ENCODE assay signal across 26 cellular contexts in genomic region chr19:3790941-3791340, GRCh38. TPM values are rescaled to one million over a fixed set of nuclear protein-coding genes. Genes with fewer than 3 reads are reported as not detected.
DNase-seq lines count a peak whose midpoint lies in the region; ATAC-seq, FAIRE-seq and TF ChIP-seq lines count a peak whose summit lies in the region.
"Had no signal": no experiment of that assay in that cellular context is flagged by ENCODE, and none has a peak within 500 bp of the region (broad histone marks: within the 10 kb centered on the region; RNA-seq: fewer than 3 reads in every experiment).

No MANE protein-coding gene starts in this region.

- no peak for FAIRE-seq in K562 (lab: Jason Lieb, UNC)
- FAIRE-seq: A549, D721Med, GM12878, GM19239, H54 had no signal

- ATAC-seq in K562 = no peak
- no peak for ATAC-seq in GM19463 (IDR thresholded peaks at IDR 0.05; ENCODE audit: unreplicated experiment)
- ATAC-seq in left lung = no peak
- ATAC-seq: A549, GM12878 had no signal

- no peaks in the 10 kb centered on the region; the same call in 2 of the 3 replicates for H3K79me2 ChIP-seq in K562 (ENCODE audit: control insufficient read depth, insufficient read depth, low read length)

- H3K36me3 ChIP-seq in K562 (ENCODE audit: control insufficient read depth, insufficient read depth, low read length) = no peaks in the 10 kb centered on the region
- no peaks in the 10 kb centered on the region for H3K36me3 ChIP-seq in neuronal stem cell (replicated peaks in 1 of 2; ENCODE audit: control insufficient read depth in 2 of 2, insufficient read depth in 2 of 2, low read length in 2 of 2)
- H3K36me3 ChIP-seq in MG63 = no peaks in the 10 kb centered on the region
- no peaks in the 10 kb centered on the region for H3K36me3 ChIP-seq in left lung
- H3K36me3 ChIP-seq: BE2C; BLaER1 treated with 17β-estradiol and CSF1 and Interleukin-3, amounts not matched to agents 10 nM and 100 nM; HAP-1 had no signal

- no peak overlapping the region for H3K14ac ChIP-seq in neuronal stem cell (ENCODE audit: low read length)

- H4K91ac ChIP-seq in neuronal stem cell (ENCODE audit: low read depth, low read length, poor library complexity) = no peak overlapping the region

- H3K18ac ChIP-seq in neuronal stem cell (ENCODE audit: low read length) = no peak overlapping the region

- H2BK12ac ChIP-seq in neuronal stem cell (ENCODE audit: low read length) = no peak overlapping the region

- H3K4me1 ChIP-seq in K562 (replicated peaks in 1 of 2; ENCODE audit: control insufficient read depth in 2 of 2, insufficient read depth in 2 of 2, low read length in 2 of 2) = peaks cover 0 to 9% of the 10 kb centered on the region in 2 experiments; a peak in 2 of 5 replicates
- no peaks in the 10 kb centered on the region for H3K4me1 ChIP-seq in neuronal stem cell (ENCODE audit: control insufficient read depth in 2 of 2, insufficient read depth in 1 of 2, low read depth in 1 of 2, low read length in 2 of 2)
- H3K4me1 ChIP-seq in left lung = peaks cover 0 to 9% of the 10 kb centered on the region in 2 donors
- H3K4me1 ChIP-seq: A549, BE2C, HAP-1 had no signal

- 58% methylated on average over 7 of the region's 7 CpGs for WGBS in K562 (ENCODE audit: insufficient coverage, low coverage, missing lambda C conversion rate)
- no CpG with 5 or more reads among the region's 7 CpGs for WGBS in neuronal stem cell (ENCODE audit: extremely low coverage in 2 of 2, insufficient read length in 2 of 2, insufficient replicate concordance in 1 of 2), 2 donors

- H3K27ac ChIP-seq in K562 (ENCODE audit: extremely low read depth, low read depth, low read length) = no peak overlapping the region
- H3K27ac ChIP-seq in neuronal stem cell (replicated peaks; ENCODE audit: low read length) = no peak overlapping the region
- H3K27ac ChIP-seq in left lung = no peak overlapping the region
- H3K27ac ChIP-seq: A549; BLaER1 treated with 17β-estradiol and CSF1 and Interleukin-3, amounts not matched to agents 10 nM and 100 nM had no signal

- H2AK5ac ChIP-seq in neuronal stem cell (ENCODE audit: low read depth, low read length) = peak overlapping the region; percentile 15

- H3K79me1 ChIP-seq in neuronal stem cell (ENCODE audit: low read depth, low read length) = no peaks in the 10 kb centered on the region

- H3K4me3 ChIP-seq in K562 (no peak overlapping the region), neuronal stem cell (ENCODE audit: low read length in 2 of 2) (no peak overlapping the region), MG63 (no peak overlapping the region), left lung (no peak overlapping the region)
- H3K4me3 ChIP-seq: A549; BLaER1 treated with 17β-estradiol and CSF1 and Interleukin-3, amounts not matched to agents 10 nM and 100 nM; GM12878; HAP-1 had no signal

- peak overlapping the region; percentile 89 to 99 (median 97) for H3K27ac Mint-ChIP-seq in immature natural killer cell
- H3K27ac Mint-ChIP-seq: CD14-positive monocyte; CD4-positive, alpha-beta T cell had no signal

- H2BK15ac ChIP-seq in neuronal stem cell (ENCODE audit: low read length) = no peak overlapping the region

- H2BK5ac ChIP-seq in neuronal stem cell (ENCODE audit: low read length) = no peak overlapping the region

- POLR2A ChIA-PET in K562 (lab: Yijun Ruan, JAX) = no interaction called here

- H4K20me1 ChIP-seq in K562 (replicated peaks; ENCODE audit: control insufficient read depth, insufficient read depth, low read length) = no peaks in the 10 kb centered on the region
- H4K20me1 ChIP-seq: BLaER1 treated with 17β-estradiol and CSF1 and Interleukin-3, amounts not matched to agents 10 nM and 100 nM had no signal

- DNase-seq in K562 (ENCODE audit: extremely low read depth in 1 of 4, low spot score in 3 of 4) (no peak), immature natural killer cell (no peak), neuronal stem cell (ENCODE audit: low spot score) (no peak), MG63 (no peak), left lung (no peak)
- DNase-seq in activated T-cell treated with anti-CD3 and anti-CD28 coated beads, Interleukin-2, amount 50 U/mL, for 48 hours = no peak
- DNase-seq: 8988T; ACHN; AML-193; BE2C; CD4-positive, alpha-beta T cell; CD8-positive, alpha-beta memory T cell; DMS 273 treated with DMSO at 0.1 percent for 48 hours; DMS79; EL; GDM1; GOT3 had no signal

- TF ChIP-seq POLR2A in K562 (conservative IDR thresholded peaks at IDR 0.05) = no peak

- TF ChIP-seq CTCF in K562 (IDR thresholded peaks at IDR 0.05 in 2 of 3, conservative IDR thresholded peaks at IDR 0.05 in 1 of 3; ENCODE audit: insufficient read depth in 2 of 3, low read depth in 1 of 3, low read length in 3 of 3) (no peak), left lung (IDR thresholded peaks at IDR 0.05) (no peak)

- H3K27me3 ChIP-seq in K562 (ENCODE audit: control insufficient read depth in 2 of 2, insufficient read depth in 2 of 2, low read length in 2 of 2) (peaks cover 0 to 9% of the 10 kb centered on the region in 2 experiments; a peak in 1 of 5 replicates), neuronal stem cell (ENCODE audit: control insufficient read depth in 3 of 3, insufficient read depth in 3 of 3, low read depth in 1 of 3, low read length in 3 of 3) (peaks cover 2 to 33% (median 9%) of the 10 kb centered on the region in 3 experiments), MG63 (no peaks in the 10 kb centered on the region), left lung (peaks cover 1 to 20% of the 10 kb centered on the region in 2 donors)

- H3K9me3 ChIP-seq in K562 (replicated peaks; ENCODE audit: control insufficient read depth, insufficient read depth, low read depth, low read length) = 0 out of 2 replicates have a peak, but pooled peaks cover 2% of the 10 kb centered on the region
- peaks cover 2 to 5% of the 10 kb centered on the region in 2 donors for H3K9me3 ChIP-seq in neuronal stem cell (replicated peaks in 1 of 2; ENCODE audit: control insufficient read depth in 2 of 2, insufficient read depth in 1 of 2, low read depth in 1 of 2, low read length in 2 of 2)
- no peaks in the 10 kb centered on the region for H3K9me3 ChIP-seq in MG63
- H3K9me3 ChIP-seq in left lung = peaks cover 0 to 1% of the 10 kb centered on the region in 2 donors
- H3K9me3 ChIP-seq: A549, BE2C had no signal

- CTCF ChIA-PET in K562 (lab: Yijun Ruan, JAX; ENCODE audit: low intra/inter-chr PET ratio) = no interaction called here

- H3K4me3 Mint-ChIP-seq in immature natural killer cell = peak overlapping the region; percentile 70 to 90 (median 84)
- H3K4me3 Mint-ChIP-seq: CD4-positive, alpha-beta T cell had no signal

- H3K23ac ChIP-seq in neuronal stem cell (ENCODE audit: low read depth, low read length, poor library complexity) = no peak overlapping the region

- H2AFZ ChIP-seq in K562 (ENCODE audit: low read depth, low read length) (no peak overlapping the region), neuronal stem cell (ENCODE audit: low read length) (no peak overlapping the region)

- BruUV-seq in K562 (replicated peaks; lab: Mats Ljungman, UMichigan) = no TSS peak

- H3K4ac ChIP-seq in neuronal stem cell (ENCODE audit: low read length) = no peak overlapping the region

- peaks cover 0 to 5% (median 0%) of the 10 kb centered on the region in 3 donors for H3K36me3 Mint-ChIP-seq in immature natural killer cell
- H3K36me3 Mint-ChIP-seq: CD14-positive monocyte had no signal

- intact Hi-C loops in K562 (cut with micrococcal nuclease) = no loop called here
- intact Hi-C loops in left lung (cut with DNase I) = no loop called here

- in situ Hi-C loops in K562 (cut with MboI) = no loop called here

- H2BK120ac ChIP-seq in neuronal stem cell (ENCODE audit: low read depth, low read length) = no peak overlapping the region

- H3K27me3 Mint-ChIP-seq in immature natural killer cell (ENCODE audit: low read depth in 3 of 3) = peaks cover 10 to 21% (median 19%) of the 10 kb centered on the region in 3 donors
- H3K27me3 Mint-ChIP-seq: CD4-positive, alpha-beta T cell; CD8-positive, alpha-beta memory T cell had no signal

- no peak overlapping the region for H4K8ac ChIP-seq in neuronal stem cell (ENCODE audit: low read depth, low read length)

- TF ChIP-seq RAD21 in K562 (CRISPR knock-in tag; conservative IDR thresholded peaks at IDR 0.05 in 1 of 2, IDR thresholded peaks at IDR 0.05 in 1 of 2) = no peak

- TF ChIP-seq EP300 in K562 (IDR thresholded peaks at IDR 0.05; ENCODE audit: low read length) = no peak

- no peaks in the 10 kb centered on the region for H3K9me1 ChIP-seq in K562 (ENCODE audit: control insufficient read depth, insufficient read depth, low read length)

- H3K4me1 Mint-ChIP-seq in immature natural killer cell = peaks cover 67 to 75% of the 10 kb centered on the region in 2 donors
- H3K4me1 Mint-ChIP-seq: CD14-positive monocyte had no signal

- no peaks in the 10 kb centered on the region for H3K9me3 Mint-ChIP-seq in immature natural killer cell
- H3K9me3 Mint-ChIP-seq: CD4-positive, alpha-beta T cell had no signal

- H3K4me2 ChIP-seq in K562 (ENCODE audit: insufficient read depth, low read length) = no peak overlapping the region
- H3K4me2 ChIP-seq in neuronal stem cell (ENCODE audit: insufficient read depth, low read length, poor library complexity, severe bottlenecking) = no peak overlapping the region
- H3K4me2 ChIP-seq: A549 had no signal

- H3K9ac ChIP-seq in K562 (ENCODE audit: insufficient read depth in 1 of 2, low read depth in 2 of 2, low read length in 2 of 2) (no peak overlapping the region), neuronal stem cell (ENCODE audit: low read depth, low read length, poor library complexity) (no peak overlapping the region)
- H3K9ac ChIP-seq: BLaER1 treated with 17β-estradiol and CSF1 and Interleukin-3, amounts not matched to agents 10 nM and 100 nM had no signal

RNA-seq across cellular contexts. Expression of gene MATK, which starts 4.8 kb away (rescaled TPM):
- 11.1 and 55.0 TPM in 2 replicates for total RNA-seq in K562 (2011; cell fraction: chromatin; rRNA removed; ENCODE audit: low replicate concordance)
- total RNA-seq in K562 (2011; cell fraction: nucleolus; rRNA removed) = 38.4 and 53.0 TPM in 2 replicates
- total RNA-seq in K562 (2011; cell fraction: nucleoplasm; rRNA removed) = 22.6 and 29.8 TPM in 2 replicates
- total RNA-seq in K562 (2014; rRNA removed) (41.2 and 57.1 TPM in 2 replicates), K562 (2014; rRNA removed; fragmentation: Illumina TruSeq; extraction: Trizol) (6.1 and 8.4 TPM in 2 replicates), K562 (2015; rRNA removed; fragmentation: Illumina TruSeq; extraction: Trizol) (21.4 and 23.2 TPM in 2 replicates), K562 (2021) (41.5 and 45.3 TPM in 2 replicates), left lung (1 to 10 TPM; 6.6 to 9.1 TPM)
- polyA plus RNA-seq in K562 (2011; rRNA removed) (31.1 and 32.8 TPM in 2 replicates), K562 (2014; fragmentation: Illumina TruSeq; extraction: Trizol) (10.8 and 15.7 TPM in 2 replicates), K562 (2014; fragmentation: Nextera tagmentation; extraction: Ambion mirVana) (under 1 TPM; 0.08 to 0.71 TPM), K562 (2014; rRNA removed) (37.5 and 37.9 TPM in 2 replicates), immature natural killer cell (100 to 1,000 TPM; 326 to 436 (median 418) TPM)
- 41.1 and 137 TPM in 2 replicates for polyA plus RNA-seq in K562 (2011; cell fraction: cytosol; rRNA removed)
- polyA plus RNA-seq in K562 (2011; cell fraction: nucleus; rRNA removed) = 69.7 and 163 TPM in 2 replicates
- 26.0 and 36.8 TPM in 2 replicates for polyA plus RNA-seq in K562 (2012)
- 13.5 and 29.7 TPM in 2 replicates for polyA minus RNA-seq in K562 (2011; rRNA and poly(A)+ RNA removed)
- polyA minus RNA-seq in K562 (2011; cell fraction: cytosol; rRNA and poly(A)+ RNA removed) = 38.7 and 58.7 TPM in 2 replicates
- polyA minus RNA-seq in K562 (2011; cell fraction: nucleus; rRNA and poly(A)+ RNA removed) = 26.9 and 35.3 TPM in 2 replicates
- polyA plus RNA-seq in neuronal stem cell (2013, experiment 1 of 2) = 1.4 TPM
- polyA plus RNA-seq in neuronal stem cell (2013, experiment 2 of 2) = 1.6 TPM
- total RNA-seq in MG63 (2014; rRNA removed; shearing (Covaris generic); ENCODE audit: low replicate concordance) = 0.69 and 3.9 TPM in 2 replicates

RNA-seq across cellular contexts. Expression of gene RAX2, which starts 18.9 kb away (rescaled TPM):
- not detected in 2 replicates for total RNA-seq in K562 (2011; cell fraction: chromatin; rRNA removed; ENCODE audit: low replicate concordance)
- total RNA-seq in K562 (2011; cell fraction: nucleolus; rRNA removed) = not detected in 2 replicates
- not detected in 2 replicates for total RNA-seq in K562 (2011; cell fraction: nucleoplasm; rRNA removed)
- total RNA-seq in K562 (2014; rRNA removed) = not detected in 2 replicates
- not detected in 2 replicates for total RNA-seq in K562 (2014; rRNA removed; fragmentation: Illumina TruSeq; extraction: Trizol)
- total RNA-seq in K562 (2015; rRNA removed; fragmentation: Illumina TruSeq; extraction: Trizol) = not detected in 2 replicates
- total RNA-seq in K562 (2021) = not detected in 2 replicates
- not detected in 2 replicates for polyA plus RNA-seq in K562 (2011; rRNA removed)
- polyA plus RNA-seq in K562 (2011; cell fraction: cytosol; rRNA removed) = 0.07 TPM in 1 of 2 replicates, not detected in the other
- polyA plus RNA-seq in K562 (2011; cell fraction: nucleus; rRNA removed) = not detected in 2 replicates
- polyA plus RNA-seq in K562 (2012) = not detected in 2 replicates
- polyA plus RNA-seq in K562 (2014; fragmentation: Illumina TruSeq; extraction: Trizol) = not detected in 2 replicates
- not detected for polyA plus RNA-seq in K562 (2014; fragmentation: Nextera tagmentation; extraction: Ambion mirVana)
- not detected in 2 replicates for polyA plus RNA-seq in K562 (2014; rRNA removed)
- not detected in 2 replicates for polyA minus RNA-seq in K562 (2011; rRNA and poly(A)+ RNA removed)
- polyA minus RNA-seq in K562 (2011; cell fraction: cytosol; rRNA and poly(A)+ RNA removed) = not detected in 2 replicates
- polyA minus RNA-seq in K562 (2011; cell fraction: nucleus; rRNA and poly(A)+ RNA removed) = not detected in 2 replicates
- polyA plus RNA-seq in immature natural killer cell = not detected
- polyA plus RNA-seq in neuronal stem cell (2013, experiment 1 of 2) = 0.01 TPM
- polyA plus RNA-seq in neuronal stem cell (2013, experiment 2 of 2) = 0.03 TPM
- total RNA-seq in MG63 (2014; rRNA removed; shearing (Covaris generic); ENCODE audit: low replicate concordance) = not detected in 2 replicates
- not detected for total RNA-seq in left lung
- total RNA-seq: CD4-positive, alpha-beta T cell; CD8-positive, alpha-beta memory T cell; GM12878 had no signal
- polyA plus RNA-seq: A549; CD14-positive monocyte; CD8-positive, alpha-beta memory T cell; GM12878 had no signal

RNA-seq across cellular contexts. Expression of gene MRPL54, which starts 28.5 kb away (rescaled TPM):
- 2.2 and 8.0 TPM in 2 replicates for total RNA-seq in K562 (2011; cell fraction: chromatin; rRNA removed; ENCODE audit: low replicate concordance)
- total RNA-seq in K562 (2011; cell fraction: nucleolus; rRNA removed) = 17.5 and 22.6 TPM in 2 replicates
- 10.3 and 13.7 TPM in 2 replicates for total RNA-seq in K562 (2011; cell fraction: nucleoplasm; rRNA removed)
- total RNA-seq in K562 (2014; rRNA removed) (120 and 124 TPM in 2 replicates), K562 (2014; rRNA removed; fragmentation: Illumina TruSeq; extraction: Trizol) (31.5 and 35.9 TPM in 2 replicates), K562 (2015; rRNA removed; fragmentation: Illumina TruSeq; extraction: Trizol) (93.8 and 97.3 TPM in 2 replicates), K562 (2021) (83.2 and 87.9 TPM in 2 replicates), left lung (10 to 100 TPM; 52.4 to 59.1 TPM)
- polyA plus RNA-seq in K562 (2011; rRNA removed) (44.2 and 52.3 TPM in 2 replicates), K562 (2014; fragmentation: Illumina TruSeq; extraction: Trizol) (56.9 and 68.4 TPM in 2 replicates), K562 (2014; fragmentation: Nextera tagmentation; extraction: Ambion mirVana) (10 to 100 TPM in 1 of 2 experiments, 1 to 10 TPM in 1; 3.5 to 13.6 TPM), K562 (2014; rRNA removed) (93.7 and 131 TPM in 2 replicates), immature natural killer cell (100 to 1,000 TPM; 116 to 167 (median 122) TPM)
- polyA plus RNA-seq in K562 (2011; cell fraction: cytosol; rRNA removed) = 78.5 and 131 TPM in 2 replicates
- 26.1 and 29.8 TPM in 2 replicates for polyA plus RNA-seq in K562 (2011; cell fraction: nucleus; rRNA removed)
- polyA plus RNA-seq in K562 (2012) = 61.4 and 75.3 TPM in 2 replicates
- polyA minus RNA-seq in K562 (2011; rRNA and poly(A)+ RNA removed) = 4.1 and 5.0 TPM in 2 replicates
- 8.6 and 16.9 TPM in 2 replicates for polyA minus RNA-seq in K562 (2011; cell fraction: cytosol; rRNA and poly(A)+ RNA removed)
- polyA minus RNA-seq in K562 (2011; cell fraction: nucleus; rRNA and poly(A)+ RNA removed) = 6.2 and 6.3 TPM in 2 replicates
- polyA plus RNA-seq in neuronal stem cell (2013, experiment 1 of 2) = 39.9 TPM
- polyA plus RNA-seq in neuronal stem cell (2013, experiment 2 of 2) = 40.6 TPM
- 47.0 and 55.4 TPM in 2 replicates for total RNA-seq in MG63 (2014; rRNA removed; shearing (Covaris generic); ENCODE audit: low replicate concordance)

RNA-seq across cellular contexts. Expression of gene APBA3, which starts 29.4 kb away (rescaled TPM):
- total RNA-seq in K562 (2011; cell fraction: chromatin; rRNA removed; ENCODE audit: low replicate concordance) = 27.4 and 90.5 TPM in 2 replicates
- total RNA-seq in K562 (2011; cell fraction: nucleolus; rRNA removed) = 79.5 and 85.9 TPM in 2 replicates
- total RNA-seq in K562 (2011; cell fraction: nucleoplasm; rRNA removed) = 36.4 and 47.7 TPM in 2 replicates
- total RNA-seq in K562 (2014; rRNA removed) (28.8 and 29.5 TPM in 2 replicates), K562 (2014; rRNA removed; fragmentation: Illumina TruSeq; extraction: Trizol) (1.4 and 2.8 TPM in 2 replicates), K562 (2015; rRNA removed; fragmentation: Illumina TruSeq; extraction: Trizol) (10.8 and 14.0 TPM in 2 replicates), K562 (2021) (19.7 and 23.8 TPM in 2 replicates), left lung (10 to 100 TPM; 22.1 to 24.7 TPM)
- polyA plus RNA-seq in K562 (2011; rRNA removed) (11.5 and 20.7 TPM in 2 replicates), K562 (2014; fragmentation: Illumina TruSeq; extraction: Trizol) (9.0 and 18.5 TPM in 2 replicates), K562 (2014; fragmentation: Nextera tagmentation; extraction: Ambion mirVana) (under 1 TPM; 0.10 to 0.42 TPM), K562 (2014; rRNA removed) (25.0 and 28.2 TPM in 2 replicates), immature natural killer cell (10 to 100 TPM; 24.2 to 32.4 (median 31.2) TPM)
- 17.0 and 42.5 TPM in 2 replicates for polyA plus RNA-seq in K562 (2011; cell fraction: cytosol; rRNA removed)
- 56.1 and 107 TPM in 2 replicates for polyA plus RNA-seq in K562 (2011; cell fraction: nucleus; rRNA removed)
- polyA plus RNA-seq in K562 (2012) = 11.3 and 21.1 TPM in 2 replicates
- polyA minus RNA-seq in K562 (2011; rRNA and poly(A)+ RNA removed) = 3.0 and 6.7 TPM in 2 replicates
- polyA minus RNA-seq in K562 (2011; cell fraction: cytosol; rRNA and poly(A)+ RNA removed) = 13.3 and 13.6 TPM in 2 replicates
- 27.1 and 27.5 TPM in 2 replicates for polyA minus RNA-seq in K562 (2011; cell fraction: nucleus; rRNA and poly(A)+ RNA removed)
- polyA plus RNA-seq in neuronal stem cell (2013, experiment 1 of 2) = 19.0 TPM
- polyA plus RNA-seq in neuronal stem cell (2013, experiment 2 of 2) = 17.8 TPM
- 1.4 and 10.1 TPM in 2 replicates for total RNA-seq in MG63 (2014; rRNA removed; shearing (Covaris generic); ENCODE audit: low replicate concordance)
